In the genomic region with DNA sequence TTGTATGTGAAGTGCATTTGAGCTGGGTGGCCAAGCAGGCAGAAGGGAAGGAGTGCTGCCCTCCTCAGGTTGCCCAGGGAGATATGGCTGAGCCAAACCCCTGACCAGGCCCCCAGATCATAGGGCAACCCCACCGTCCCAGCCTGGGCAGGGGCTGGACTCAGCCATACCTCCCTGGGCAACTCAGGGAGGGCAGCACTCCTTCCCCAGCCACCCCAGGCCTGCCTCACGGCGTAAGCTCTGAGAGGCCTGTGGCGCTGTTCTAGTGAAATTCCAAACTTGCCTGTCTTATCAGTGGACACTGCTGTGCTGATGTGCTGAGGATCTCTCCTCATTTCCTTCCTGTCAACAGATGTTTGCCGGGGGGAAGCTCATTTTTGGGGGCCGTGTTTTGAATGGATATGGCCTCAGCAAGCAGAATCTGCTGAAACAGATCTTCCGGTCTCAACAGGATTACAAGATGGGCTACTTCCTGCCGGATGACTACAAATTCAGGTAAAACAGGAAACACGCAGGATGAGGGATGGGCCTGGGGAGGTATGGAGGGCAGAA, we compare ENCODE assay signal across 21 cellular contexts. TPM values are rescaled to one million over a fixed set of nuclear protein-coding genes. Genes with fewer than 3 reads are reported as not detected.
A peak's percentile ranks its signal among the peaks of the same experiment; 100 is the strongest.
DNase-seq lines count a peak whose midpoint lies in the region; ATAC-seq and TF ChIP-seq lines count a peak whose summit lies in the region.
"Had no signal": no experiment of that assay in that cellular context is flagged by ENCODE, and none has a peak within 500 bp of the region (broad histone marks: within the 10 kb centered on the region; RNA-seq: fewer than 3 reads in every experiment).

No MANE protein-coding gene starts in this region.

- peak in 1 of 3 experiments; percentile 35; a peak in 2 of 6 replicates for TF ChIP-seq CTCF in HCT116 (IDR thresholded peaks at IDR 0.05 in 2 of 3, conservative IDR thresholded peaks at IDR 0.05 in 1 of 3; ENCODE audit: borderline replicate concordance in 1 of 3, insufficient read depth in 1 of 3, low read depth in 2 of 3, low read length in 2 of 3)
- TF ChIP-seq CTCF in mesothelial cell of epicardium (IDR thresholded peaks at IDR 0.05; ENCODE audit: unreplicated experiment): no peak

- H2AFZ ChIP-seq in HCT116 (ENCODE audit: low read depth, low read length, poor library complexity, severe bottlenecking): no peak overlapping the region
- H2AFZ ChIP-seq: PC-9 had no signal

- H3K27me3 ChIP-seq in HCT116 (ENCODE audit: insufficient read depth, low read length): no peaks in the 10 kb centered on the region
- H3K27me3 ChIP-seq: transverse colon had no signal

- no peaks in the 10 kb centered on the region for H3K9me3 Mint-ChIP-seq in activated CD8-positive, alpha-beta T cell treated with anti-CD3 and anti-CD28 coated beads, Interleukin-2, amount 10 ng/mL, durations not matched to agents 7 days and 5 days (ENCODE audit: insufficient read depth)
- peaks cover 4% of the 10 kb centered on the region for H3K9me3 Mint-ChIP-seq in mesothelial cell of epicardium
- H3K9me3 Mint-ChIP-seq: activated T-helper 1 cell treated with anti-CD3 and anti-CD28 coated beads, Interleukin-12 subunit alpha, Interleukin-12 subunit beta, Interleukin-2, Interleukin-4 antibody, amounts not matched to agents 30 ng/mL and 10 ng/mL and 1 ng/mL, durations not matched to agents 14 hours and 24 hours and 36 hours; CD8-positive, alpha-beta memory T cell; dendritic cell treated with granulocyte-macrophage colony-stimulating factor and Interleukin-4, amounts not matched to agents 40 ng/mL and 50 ng/mL, for 4 days; HFFc6 had no signal

- no peak overlapping the region for H3K9ac ChIP-seq in HCT116 (ENCODE audit: low read length)

- H3K79me2 ChIP-seq in HCT116 (ENCODE audit: insufficient read depth, low read length): no peaks in the 10 kb centered on the region

- BruUV-seq in HCT116 (replicated peaks; lab: Mats Ljungman, UMichigan): no TSS peak

- no peak for TF ChIP-seq POLR2A in HCT116 (IDR thresholded peaks at IDR 0.05; ENCODE audit: borderline replicate concordance, extremely low read depth, insufficient read depth, insufficient read length)

- peaks cover 6% of the 10 kb centered on the region for H3K4me1 Mint-ChIP-seq in activated CD8-positive, alpha-beta T cell treated with anti-CD3 and anti-CD28 coated beads, Interleukin-2, amount 10 ng/mL, durations not matched to agents 7 days and 5 days (ENCODE audit: low read depth)
- H3K4me1 Mint-ChIP-seq in mesothelial cell of epicardium: peaks cover 3% of the 10 kb centered on the region
- H3K4me1 Mint-ChIP-seq: CD8-positive, alpha-beta memory T cell had no signal

- H4K20me1 ChIP-seq in HCT116 (ENCODE audit: insufficient read depth): no peaks in the 10 kb centered on the region

- ATAC-seq in HCT116 (peak; percentile 70), GM18520 (IDR thresholded peaks at IDR 0.05; ENCODE audit: unreplicated experiment) (no peak)
- no peak for ATAC-seq in activated CD8-positive, alpha-beta T cell treated with anti-CD3 and anti-CD28 coated beads, Interleukin-2, amount 10 ng/mL, durations not matched to agents 7 days and 5 days
- ATAC-seq: left ventricle myocardium superior; naive thymus-derived CD8-positive, alpha-beta T cell had no signal

- RAD21 ChIA-PET in HCT116 (lab: Charles Lee; ENCODE audit: low non-redundant PET in 1 of 2, low total read pairs in 2 of 2, uncharacterized antibody in 2 of 2, unreplicated experiment in 2 of 2): no interaction called here

- H3K9me3 ChIP-seq in HCT116 (ENCODE audit: control insufficient read depth in 1 of 2, insufficient read depth in 1 of 2, low read depth in 1 of 2, low read length in 2 of 2): no peaks in the 10 kb centered on the region
- H3K9me3 ChIP-seq: transverse colon had no signal

- no peaks in the 10 kb centered on the region for H3K9me2 ChIP-seq in HCT116 (ENCODE audit: insufficient read depth)

- POLR2A ChIA-PET in HCT116 (lab: Charles Lee): no interaction called here
- POLR2A ChIA-PET in activated CD8-positive, alpha-beta T cell treated with anti-CD3 and anti-CD28 coated beads, Interleukin-2, amount 10 ng/mL, durations not matched to agents 7 days and 5 days (lab: Charles Lee): no interaction called here

- peak; percentile 89 for DNase-seq in GDM1 (lab: John Stamatoyannopoulos, UW)
- DNase-seq in HCT116 (ENCODE audit: low read depth, low spot score): no peak
- DNase-seq in activated CD8-positive, alpha-beta T cell treated with anti-CD3 and anti-CD28 coated beads, Interleukin-2, amount 10 ng/mL, durations not matched to agents 7 days and 5 days: no peak
- no peak for DNase-seq in mesothelial cell of epicardium (ENCODE audit: low spot score in 2 of 2, unreplicated experiment in 2 of 2)
- no peak for DNase-seq in GM03348 (ENCODE audit: low spot score)
- no peak for DNase-seq in DMS153 treated with DMSO at 0.1 percent for 48 hours (lab: John Stamatoyannopoulos, UW; ENCODE audit: unreplicated experiment)
- DNase-seq: activated CD4-positive, alpha-beta T cell treated with anti-CD3 and anti-CD28 coated beads for 4 hours; CD8-positive, alpha-beta memory T cell; HFFc6; KG1; left ventricle myocardium superior; naive thymus-derived CD8-positive, alpha-beta T cell; NCI-H146; NCI-H446; PC-9; stimulated activated CD4-positive, alpha-beta T cell treated with anti-CD3 and anti-CD28 coated beads, Interleukin-2, amount 100 ng/mL, for 24 hours; stimulated activated CD8-positive, alpha-beta memory T cell treated with anti-CD3 and anti-CD28 coated beads, Interleukin-4, amount 100 ng/mL, for 48 hours; transverse colon had no signal

- H3K4me3 ChIP-seq in HCT116 (replicated peaks in 1 of 2; ENCODE audit: low read depth in 1 of 2, low read length in 2 of 2): no peak overlapping the region
- H3K4me3 ChIP-seq: PC-9, transverse colon had no signal

- H3K36me3 Mint-ChIP-seq in activated CD8-positive, alpha-beta T cell treated with anti-CD3 and anti-CD28 coated beads, Interleukin-2, amount 10 ng/mL, durations not matched to agents 7 days and 5 days (ENCODE audit: low read depth): no peaks in the 10 kb centered on the region
- H3K36me3 Mint-ChIP-seq in mesothelial cell of epicardium: no peaks in the 10 kb centered on the region
- H3K36me3 Mint-ChIP-seq: CD8-positive, alpha-beta memory T cell had no signal

- no peak; the same call in 1 of the 2 replicates for TF ChIP-seq RAD21 in HCT116 (IDR thresholded peaks at IDR 0.05; ENCODE audit: low read depth)

- no peak overlapping the region for H3K4me3 Mint-ChIP-seq in activated CD8-positive, alpha-beta T cell treated with anti-CD3 and anti-CD28 coated beads, Interleukin-2, amount 10 ng/mL, durations not matched to agents 7 days and 5 days
- no peak overlapping the region for H3K4me3 Mint-ChIP-seq in mesothelial cell of epicardium
- H3K4me3 Mint-ChIP-seq: activated T-helper 1 cell treated with anti-CD3 and anti-CD28 coated beads, Interleukin-12 subunit alpha, Interleukin-12 subunit beta, Interleukin-2, Interleukin-4 antibody, amounts not matched to agents 30 ng/mL and 10 ng/mL and 1 ng/mL, durations not matched to agents 14 hours and 24 hours and 36 hours; CD8-positive, alpha-beta memory T cell; dendritic cell treated with granulocyte-macrophage colony-stimulating factor and Interleukin-4, amounts not matched to agents 40 ng/mL and 50 ng/mL, for 4 days; HFFc6 had no signal

- intact Hi-C loops in HCT116 (cut with micrococcal nuclease): no loop called here

- CTCF ChIA-PET in HCT116 (lab: Charles Lee): no interaction called here
- CTCF ChIA-PET in activated CD8-positive, alpha-beta T cell treated with anti-CD3 and anti-CD28 coated beads, Interleukin-2, amount 10 ng/mL, durations not matched to agents 7 days and 5 days (lab: Charles Lee): no interaction called here

- peak overlapping the region; percentile 84 for H3K27ac Mint-ChIP-seq in activated CD8-positive, alpha-beta T cell treated with anti-CD3 and anti-CD28 coated beads, Interleukin-2, amount 10 ng/mL, durations not matched to agents 7 days and 5 days
- peak overlapping the region; percentile 55 for H3K27ac Mint-ChIP-seq in mesothelial cell of epicardium
- H3K27ac Mint-ChIP-seq: activated T-helper 1 cell treated with anti-CD3 and anti-CD28 coated beads, Interleukin-12 subunit alpha, Interleukin-12 subunit beta, Interleukin-2, Interleukin-4 antibody, amounts not matched to agents 30 ng/mL and 10 ng/mL and 1 ng/mL, durations not matched to agents 14 hours and 24 hours and 36 hours; CD8-positive, alpha-beta memory T cell; dendritic cell treated with granulocyte-macrophage colony-stimulating factor and Interleukin-4, amounts not matched to agents 40 ng/mL and 50 ng/mL, for 4 days; HFFc6 had no signal

- H3K27ac ChIP-seq in HCT116 (ENCODE audit: low read depth, low read length): no peak overlapping the region
- H3K27ac ChIP-seq: PC-9, transverse colon had no signal

- H3K4me2 ChIP-seq in HCT116 (ENCODE audit: low read length): no peak overlapping the region
- H3K4me2 ChIP-seq: PC-9 had no signal

- H3K27me3 Mint-ChIP-seq in activated CD8-positive, alpha-beta T cell treated with anti-CD3 and anti-CD28 coated beads, Interleukin-2, amount 10 ng/mL, durations not matched to agents 7 days and 5 days (ENCODE audit: low read depth): peaks cover 5% of the 10 kb centered on the region
- H3K27me3 Mint-ChIP-seq in mesothelial cell of epicardium (ENCODE audit: low read depth): peaks cover 3% of the 10 kb centered on the region

- H3K36me3 ChIP-seq in HCT116 (ENCODE audit: control insufficient read depth in 1 of 2, insufficient read depth in 2 of 2, low read length in 2 of 2): no peaks in the 10 kb centered on the region
- H3K36me3 ChIP-seq: transverse colon had no signal

- no peaks in the 10 kb centered on the region for H3K4me1 ChIP-seq in HCT116 (ENCODE audit: control insufficient read depth in 1 of 2, insufficient read depth in 2 of 2, low read length in 2 of 2)
- H3K4me1 ChIP-seq: transverse colon had no signal

TF ChIP-seq in HCT116, 20 proteins besides CTCF, POLR2A, EP300 and RAD21 (continues in another document):
- no peak for TF ChIP-seq CEBPB (IDR thresholded peaks at IDR 0.05; ENCODE audit: low read depth)
- TF ChIP-seq TCF7L2 (IDR thresholded peaks at IDR 0.05; ENCODE audit: borderline replicate concordance, extremely low read depth, insufficient read depth, insufficient read length): no peak
- no peak for TF ChIP-seq CBX3 (IDR thresholded peaks at IDR 0.05; ENCODE audit: low read depth)
- no peak for TF ChIP-seq JUND (IDR thresholded peaks at IDR 0.05)

RNA-seq across cellular contexts. Expression of gene FGD5, which starts 57.6 kb away (rescaled TPM):
- total RNA-seq in HCT116 (2021; ENCODE audit: unreplicated experiment) (0.22 TPM), mesothelial cell of epicardium (3.2 to 3.5 TPM (median 3.4 TPM) in 3 replicates)
- polyA plus RNA-seq in HCT116 (2012): 0.01 TPM in 1 of 2 replicates, not detected in the other
- total RNA-seq in activated CD8-positive, alpha-beta T cell treated with anti-CD3 and anti-CD28 coated beads, Interleukin-2, amount 10 ng/mL, durations not matched to agents 7 days and 5 days: under 1 TPM; 0.31 to 0.32 TPM
- total RNA-seq: activated T-helper 1 cell treated with anti-CD3 and anti-CD28 coated beads, Interleukin-12 subunit alpha, Interleukin-12 subunit beta, Interleukin-2, Interleukin-4 antibody, amounts not matched to agents 30 ng/mL and 10 ng/mL and 1 ng/mL, durations not matched to agents 14 hours and 24 hours and 36 hours; CD8-positive, alpha-beta memory T cell; HFFc6; PC-9 had no signal
- polyA plus RNA-seq: CD8-positive, alpha-beta memory T cell; naive thymus-derived CD8-positive, alpha-beta T cell had no signal
